Comparison of ENCODE assay signal across 12 cellular contexts in genomic region chrX:135340827-135341226, GRCh38. TPM values are rescaled to one million over a fixed set of nuclear protein-coding genes. Genes with fewer than 3 reads are reported as not detected.
DNase-seq lines count a peak whose midpoint lies in the region.
"Had no signal": no experiment of that assay in that cellular context is flagged by ENCODE, and none has a peak within 500 bp of the region (broad histone marks: within the 10 kb centered on the region; RNA-seq: fewer than 3 reads in every experiment).

No MANE protein-coding gene starts in this region.

- WGBS in GM23248 (ENCODE audit: low coverage in 1 of 2, low lambda C conversion rate in 2 of 2, missing lambda C conversion rate in 2 of 2), 2 experiments, result 0 to 11% methylated on average over 2 of the region's 2 CpGs

- H2AFZ ChIP-seq in GM23248, result no peak overlapping the region

- H3K4me3 ChIP-seq in GM23248, result peak overlapping the region; percentile 93
- H3K4me3 ChIP-seq: SJSA1 had no signal

- no peaks in the 10 kb centered on the region for H3K27me3 ChIP-seq in GM23248 (replicated peaks; ENCODE audit: insufficient read depth)
- H3K27me3 ChIP-seq: SJSA1 had no signal

- in situ Hi-C loops in GM23248 (cut with MboI), result no loop called here

- no peak overlapping the region for H3K27ac Mint-ChIP-seq in activated T-helper 2 cell treated with anti-CD3 and anti-CD28 coated beads, Interferon-gamma antibody, Interleukin-2, Interleukin-4, amounts not matched to agents 10 μg/mL and 5 μg/mL and 100 μg/mL, durations not matched to agents 14 hours and 24 hours and 36 hours

- H3K4me2 ChIP-seq in GM23248 (ENCODE audit: unreplicated experiment), result peak overlapping the region; percentile 75

- H3K4me3 Mint-ChIP-seq in activated T-helper 2 cell treated with anti-CD3 and anti-CD28 coated beads, Interferon-gamma antibody, Interleukin-2, Interleukin-4, amounts not matched to agents 10 μg/mL and 5 μg/mL and 100 μg/mL, durations not matched to agents 14 hours and 24 hours and 36 hours (ENCODE audit: low read depth), result peak overlapping the region; percentile 93

- H3K36me3 ChIP-seq in GM23248 (ENCODE audit: low read depth), result no peaks in the 10 kb centered on the region
- H3K36me3 ChIP-seq: SJSA1 had no signal

- DNase-seq in AG08395 (ENCODE audit: low spot score), result peak; percentile 61
- peak; percentile 77 for DNase-seq in GM23248
- DNase-seq in activated T-helper 2 cell treated with anti-CD3 and anti-CD28 coated beads, Interferon-gamma antibody, Interleukin-2, Interleukin-4, amounts not matched to agents 10 μg/mL and 5 μg/mL and 100 μg/mL, durations not matched to agents 14 hours and 24 hours and 36 hours (ENCODE audit: low spot score), result no peak
- DNase-seq in iris pigment epithelial cell (ENCODE audit: low read depth), result peak; percentile 7
- no peak for DNase-seq in inferior parietal cortex (ENCODE audit: extremely low spot score)
- no peak for DNase-seq in NCI-H510A (lab: John Stamatoyannopoulos, UW)
- DNase-seq in stimulated activated CD4-positive, alpha-beta T cell treated with anti-CD3 and anti-CD28 coated beads, Interleukin-15, amount 100 ng/mL, for 24 hours, result no peak
- no peak for DNase-seq in stimulated activated CD4-positive, alpha-beta T cell treated with anti-CD3 and anti-CD28 coated beads, Interleukin-1b, Interleukin-23, amount 100 ng/mL, for 48 hours
- DNase-seq: H7, KBM-7 had no signal

- peaks cover 53% of the 10 kb centered on the region for H3K4me1 Mint-ChIP-seq in activated T-helper 2 cell treated with anti-CD3 and anti-CD28 coated beads, Interferon-gamma antibody, Interleukin-2, Interleukin-4, amounts not matched to agents 10 μg/mL and 5 μg/mL and 100 μg/mL, durations not matched to agents 14 hours and 24 hours and 36 hours (ENCODE audit: low read depth)

- no peaks in the 10 kb centered on the region; the same call in 1 of the 2 replicates for H3F3A ChIP-seq in GM23248 (ENCODE audit: insufficient read depth)

- intact Hi-C loops in activated T-helper 2 cell treated with anti-CD3 and anti-CD28 coated beads, Interferon-gamma antibody, Interleukin-2, Interleukin-4, amounts not matched to agents 10 μg/mL and 5 μg/mL and 100 μg/mL, durations not matched to agents 14 hours and 24 hours and 36 hours (cut with micrococcal nuclease), result no loop called here

- no peaks in the 10 kb centered on the region for H3K27me3 Mint-ChIP-seq in activated T-helper 2 cell treated with anti-CD3 and anti-CD28 coated beads, Interferon-gamma antibody, Interleukin-2, Interleukin-4, amounts not matched to agents 10 μg/mL and 5 μg/mL and 100 μg/mL, durations not matched to agents 14 hours and 24 hours and 36 hours (ENCODE audit: low read depth)

- no peaks in the 10 kb centered on the region for H3K9me3 Mint-ChIP-seq in activated T-helper 2 cell treated with anti-CD3 and anti-CD28 coated beads, Interferon-gamma antibody, Interleukin-2, Interleukin-4, amounts not matched to agents 10 μg/mL and 5 μg/mL and 100 μg/mL, durations not matched to agents 14 hours and 24 hours and 36 hours

- H3K9me3 ChIP-seq in GM23248 (ENCODE audit: low read depth), result no peaks in the 10 kb centered on the region
- H3K9me3 ChIP-seq: SJSA1 had no signal

- no peak overlapping the region for H3K9ac ChIP-seq in GM23248

- H3K79me2 ChIP-seq in GM23248 (ENCODE audit: insufficient read depth), result peaks cover 47% of the 10 kb centered on the region

- no peaks in the 10 kb centered on the region for H3K9me2 ChIP-seq in GM23248 (ENCODE audit: insufficient read depth)

- peaks cover 13% of the 10 kb centered on the region for H3K4me1 ChIP-seq in GM23248 (ENCODE audit: insufficient read depth)

- peaks cover 46% of the 10 kb centered on the region for H3K36me3 Mint-ChIP-seq in activated T-helper 2 cell treated with anti-CD3 and anti-CD28 coated beads, Interferon-gamma antibody, Interleukin-2, Interleukin-4, amounts not matched to agents 10 μg/mL and 5 μg/mL and 100 μg/mL, durations not matched to agents 14 hours and 24 hours and 36 hours (ENCODE audit: low read depth)

- peaks cover 4% of the 10 kb centered on the region; the same call in 1 of the 2 replicates for H4K20me1 ChIP-seq in GM23248 (ENCODE audit: insufficient read depth)

- no peak overlapping the region for H3K27ac ChIP-seq in GM23248
- H3K27ac ChIP-seq: SJSA1 had no signal

RNA-seq across cellular contexts. Expression of gene ZNF75D, which starts 3.1 kb away (rescaled TPM):
- 3.9 and 5.5 TPM in 2 replicates for total RNA-seq in GM23248 (2014; rRNA removed; shearing (Covaris generic))
- polyA plus RNA-seq in GM23248 (2016; fragmentation: Nextera tagmentation; extraction: Ambion mirVana), result 2.7 and 3.5 TPM in 2 replicates
- total RNA-seq in activated T-helper 2 cell treated with anti-CD3 and anti-CD28 coated beads, Interferon-gamma antibody, Interleukin-2, Interleukin-4, amounts not matched to agents 10 μg/mL and 5 μg/mL and 100 μg/mL, durations not matched to agents 14 hours and 24 hours and 36 hours, result 4.0 and 4.8 TPM in 2 replicates

RNA-seq across cellular contexts. Expression of gene ZNF449, which starts 3.8 kb away (rescaled TPM):
- total RNA-seq in GM23248 (2014; rRNA removed; shearing (Covaris generic)), result 9.6 and 9.8 TPM in 2 replicates
- 6.2 and 6.8 TPM in 2 replicates for polyA plus RNA-seq in GM23248 (2016; fragmentation: Nextera tagmentation; extraction: Ambion mirVana)
- 0.62 and 1.0 TPM in 2 replicates for total RNA-seq in activated T-helper 2 cell treated with anti-CD3 and anti-CD28 coated beads, Interferon-gamma antibody, Interleukin-2, Interleukin-4, amounts not matched to agents 10 μg/mL and 5 μg/mL and 100 μg/mL, durations not matched to agents 14 hours and 24 hours and 36 hours

RNA-seq across cellular contexts. Expression of gene ETDC, which starts 31.5 kb away (rescaled TPM):
- total RNA-seq in GM23248 (2014; rRNA removed; shearing (Covaris generic)), result not detected in 2 replicates
- polyA plus RNA-seq in GM23248 (2016; fragmentation: Nextera tagmentation; extraction: Ambion mirVana), result not detected in 2 replicates
- not detected in 2 replicates for total RNA-seq in activated T-helper 2 cell treated with anti-CD3 and anti-CD28 coated beads, Interferon-gamma antibody, Interleukin-2, Interleukin-4, amounts not matched to agents 10 μg/mL and 5 μg/mL and 100 μg/mL, durations not matched to agents 14 hours and 24 hours and 36 hours
- total RNA-seq: H7, lung microvascular endothelial cell, SJSA1 had no signal

Comparison
In these comparisons a context has a peak if more than half of its experiments do, and no peak if none do; other contexts are left out.
1. DNase-seq: peak in AG08395 (single experiment), GM23248 (single experiment) and iris pigment epithelial cell (single experiment); none in activated T-helper 2 cell treated with anti-CD3 and anti-CD28 coated beads, Interferon-gamma antibody, Interleukin-2, Interleukin-4, amounts not matched to agents 10 μg/mL and 5 μg/mL and 100 μg/mL, durations not matched to agents 14 hours and 24 hours and 36 hours (single experiment), inferior parietal cortex (single experiment), NCI-H510A (single experiment), stimulated activated CD4-positive, alpha-beta T cell treated with anti-CD3 and anti-CD28 coated beads, Interleukin-15, amount 100 ng/mL, for 24 hours (single experiment) and stimulated activated CD4-positive, alpha-beta T cell treated with anti-CD3 and anti-CD28 coated beads, Interleukin-1b, Interleukin-23, amount 100 ng/mL, for 48 hours (single experiment).